19 cellular contexts compared by ENCODE assay signal in the genomic region with DNA sequence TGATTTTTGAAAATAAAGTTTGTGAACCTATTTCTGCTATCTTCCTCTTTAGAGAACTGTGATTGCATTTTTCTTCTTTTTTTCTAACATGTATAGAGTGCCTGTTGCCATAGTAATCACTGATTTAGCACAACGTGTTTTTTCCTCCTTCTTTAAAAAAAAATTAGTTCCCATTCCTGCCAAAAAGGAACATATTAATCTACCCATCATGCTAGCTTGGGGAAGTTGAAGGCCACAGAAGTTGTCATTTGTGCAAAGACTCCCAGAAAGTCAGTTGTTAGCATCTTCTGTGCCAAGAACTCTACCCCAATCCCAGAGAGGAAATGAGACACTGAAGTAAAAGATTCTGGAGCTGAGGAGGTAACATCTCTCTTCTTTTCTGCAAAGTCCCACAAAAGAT. TPM values are rescaled to one million over a fixed set of nuclear protein-coding genes. Genes with fewer than 3 reads are reported as not detected.
DNase-seq lines count a peak whose midpoint lies in the region; ATAC-seq, FAIRE-seq and TF ChIP-seq lines count a peak whose summit lies in the region.
"Had no signal": no experiment of that assay in that cellular context is flagged by ENCODE, and none has a peak within 500 bp of the region (broad histone marks: within the 10 kb centered on the region; RNA-seq: fewer than 3 reads in every experiment).

No MANE protein-coding gene starts in this region.

- H3K18ac ChIP-seq in trophoblast cell (ENCODE audit: low read length) = no peak overlapping the region

- DNase-seq in CD1c-positive myeloid dendritic cell (ENCODE audit: extremely low spot score) (peak; percentile 72), PC-3 (no peak), left cardiac atrium (no peak), trophoblast cell (no peak), T1000 (lab: John Stamatoyannopoulos, UW) (no peak), urothelium cell line (ENCODE audit: low spot score) (no peak)
- DNase-seq in stimulated activated CD4-positive, alpha-beta T cell treated with anti-CD3 and anti-CD28 coated beads, Interleukin-4, amount 100 ng/mL, for 24 hours = no peak
- DNase-seq: activated CD4-positive, alpha-beta T cell treated with anti-CD3 and anti-CD28 coated beads for 48 hours; activated naive CD8-positive, alpha-beta T cell treated with anti-CD3 and anti-CD28 coated beads for 36 hours; activated T-cell treated with anti-CD3 and anti-CD28 coated beads for 4 hours; NCI-H1417; NCI-H446; nephron progenitor cell; stimulated activated naive CD8-positive, alpha-beta T cell treated with anti-CD3 and anti-CD28 coated beads, Interleukin-15, Interleukin-2, amounts not matched to agents 100 U/mL and 50 U/mL, for 24 hours; T-helper 17 cell had no signal

- H3F3A ChIP-seq in PC-3 (ENCODE audit: low read length, unreplicated experiment) = no peaks in the 10 kb centered on the region

- H3K4me2 ChIP-seq in PC-3 (ENCODE audit: low read length) (peak overlapping the region; percentile 53), trophoblast cell (ENCODE audit: low read length) (no peak overlapping the region)

- H3K27ac ChIP-seq in PC-3 (ENCODE audit: low read length) (no peak overlapping the region), trophoblast cell (ENCODE audit: low read depth, low read length) (peak overlapping the region; percentile 93)

- no TSS peak for BruUV-seq in PC-3 (replicated peaks; lab: Mats Ljungman, UMichigan)

- H4K91ac ChIP-seq in trophoblast cell (ENCODE audit: low read depth, low read length) = no peak overlapping the region

- peak overlapping the region; percentile 35 for H4K8ac ChIP-seq in trophoblast cell (ENCODE audit: low read depth, low read length)

- H3K14ac ChIP-seq in trophoblast cell (ENCODE audit: low read length) = no peak overlapping the region

- no peak overlapping the region for H3K4ac ChIP-seq in trophoblast cell (ENCODE audit: low read depth, low read length)

- H3K27me3 ChIP-seq in PC-3 (ENCODE audit: low read length) (no peaks in the 10 kb centered on the region), trophoblast cell (ENCODE audit: insufficient read depth, low read length) (no peaks in the 10 kb centered on the region)

- no peaks in the 10 kb centered on the region for H4K20me1 ChIP-seq in PC-3 (ENCODE audit: low read length)

- H3K79me2 ChIP-seq in PC-3 (ENCODE audit: low read length) (no peaks in the 10 kb centered on the region), trophoblast cell (ENCODE audit: control insufficient read depth, insufficient read depth, low read length, poor library complexity) (no peaks in the 10 kb centered on the region)

- H3K4me3 ChIP-seq in PC-3 (ENCODE audit: low read length) (no peak overlapping the region; the same call in 1 of the 2 replicates), trophoblast cell (ENCODE audit: low read depth, low read length) (no peak overlapping the region)
- H3K4me3 ChIP-seq: HAP-1 had no signal

- H3K4me1 ChIP-seq in PC-3 (ENCODE audit: insufficient read depth, low read length) (peaks cover 12% of the 10 kb centered on the region), trophoblast cell (ENCODE audit: control insufficient read depth in 1 of 2, insufficient read depth in 2 of 2, low read length in 2 of 2) (peaks cover 7 to 19% of the 10 kb centered on the region in 2 experiments)
- H3K4me1 ChIP-seq: HAP-1 had no signal

- CTCF ChIA-PET in PC-3 (lab: Charles Lee) = no interaction called here

- no peak for TF ChIP-seq CTCF in PC-3 (conservative IDR thresholded peaks at IDR 0.05; ENCODE audit: low read depth, low read length)

- no peak for FAIRE-seq in urothelium cell line (lab: Jason Lieb, UNC)
- FAIRE-seq: endothelial cell of umbilical vein had no signal

- H3K79me1 ChIP-seq in trophoblast cell (ENCODE audit: low read length) = peaks cover 15% of the 10 kb centered on the region

- no CpG with 5 or more reads among the region's 1 CpG for WGBS in trophoblast cell (ENCODE audit: extremely low coverage, insufficient coverage, insufficient read length)

- H2AK5ac ChIP-seq in trophoblast cell (ENCODE audit: low read length) = no peak overlapping the region

- H3K9me2 ChIP-seq in PC-3 (replicated peaks; ENCODE audit: low read length) = no peaks in the 10 kb centered on the region

- H2BK12ac ChIP-seq in trophoblast cell (ENCODE audit: low read length) = no peak overlapping the region

- POLR2A ChIA-PET in PC-3 (lab: Charles Lee; ENCODE audit: unreplicated experiment) = no interaction called here

- H3K23ac ChIP-seq in trophoblast cell (ENCODE audit: low read length) = no peak overlapping the region

- H2AFZ ChIP-seq in PC-3 (ENCODE audit: low read length) = peak overlapping the region; percentile 63; the same call in 1 of the 2 replicates
- H2AFZ ChIP-seq in trophoblast cell (ENCODE audit: insufficient read depth, low read length, poor library complexity) = no peak overlapping the region

- ATAC-seq in PC-3 (no peak), left cardiac atrium (peak; percentile 50 to 77), GM19463 (IDR thresholded peaks at IDR 0.05; ENCODE audit: unreplicated experiment) (no peak)
- ATAC-seq: Panc1; stimulated activated naive CD8-positive, alpha-beta T cell treated with anti-CD3 and anti-CD28 coated beads, Interleukin-15, Interleukin-2, amounts not matched to agents 100 U/mL and 50 U/mL, for 24 hours; T-helper 17 cell had no signal

- H4K12ac ChIP-seq in trophoblast cell (ENCODE audit: low read depth, low read length) = no peak overlapping the region

- H3K9ac ChIP-seq in PC-3 (ENCODE audit: low read length) = no peak overlapping the region
- no peak overlapping the region for H3K9ac ChIP-seq in trophoblast cell (ENCODE audit: low read length)

- no peaks in the 10 kb centered on the region for H3K36me3 ChIP-seq in PC-3 (ENCODE audit: low read depth, low read length)
- H3K36me3 ChIP-seq in trophoblast cell (ENCODE audit: control insufficient read depth in 1 of 2, insufficient read depth in 2 of 2, low read length in 2 of 2) = no peaks in the 10 kb centered on the region
- H3K36me3 ChIP-seq: HAP-1 had no signal

- H2BK5ac ChIP-seq in trophoblast cell (ENCODE audit: low read depth, low read length, poor library complexity) = peak overlapping the region; percentile 82

- intact Hi-C loops in PC-3 (cut with micrococcal nuclease) = no loop called here
- intact Hi-C loops in left cardiac atrium (cut with DNase I) = no loop called here

- no peak overlapping the region for H2BK120ac ChIP-seq in trophoblast cell (ENCODE audit: insufficient read depth, low read length, poor library complexity)

- H3K9me3 ChIP-seq in PC-3 (ENCODE audit: low read length) (no peaks in the 10 kb centered on the region), trophoblast cell (ENCODE audit: insufficient read depth, low read depth, low read length) (no peaks in the 10 kb centered on the region)
- H3K9me3 ChIP-seq: HAP-1 had no signal

RNA-seq across cellular contexts. Expression of a gene that starts 57.3 kb away (rescaled TPM):
- total RNA-seq in PC-3 (2014; rRNA removed) (1.3 and 1.6 TPM in 2 replicates), left cardiac atrium (100 to 1,000 TPM; 590 to 696 TPM)
- polyA plus RNA-seq in trophoblast cell (2013) = 13.3 and 13.7 TPM in 2 replicates

Comparison
In these comparisons a context has a peak if more than half of its experiments do, and no peak if none do; other contexts are left out.
1. ATAC-seq: peak in left cardiac atrium (2 of 2); none in PC-3 (single experiment) and GM19463 (single experiment).
2. RNA of a gene that starts 57.3 kb away (total RNA-seq): 590 to 696 TPM in left cardiac atrium; 1.3 to 1.6 TPM in PC-3; every median in the first group is over 100 times any median in the second.